10 cellular contexts compared by ENCODE assay signal in genomic region chr18:77099501-77100370, GRCh38. TPM values are rescaled to one million over a fixed set of nuclear protein-coding genes. Genes with fewer than 3 reads are reported as not detected.
DNase-seq lines count a peak whose midpoint lies in the region; ATAC-seq, FAIRE-seq and TF ChIP-seq lines count a peak whose summit lies in the region.
"Had no signal": no experiment of that assay in that cellular context is flagged by ENCODE, and none has a peak within 500 bp of the region (broad histone marks: within the 10 kb centered on the region; RNA-seq: fewer than 3 reads in every experiment).

No MANE protein-coding gene starts in this region.

- H3K18ac ChIP-seq in H1 (ENCODE audit: extremely low read depth, low read length), result peak overlapping the region; percentile 24; the same call in 1 of the 2 replicates

- H2BK12ac ChIP-seq in H1 (ENCODE audit: low read depth, low read length), result peak overlapping the region; percentile 52; the same call in 1 of the 2 replicates

- H3K4me3 ChIP-seq in H1 (ENCODE audit: extremely low read depth in 1 of 4, insufficient read depth in 2 of 4, low read depth in 3 of 4, low read length in 4 of 4) (no peak overlapping the region), vagina (no peak overlapping the region), MG63 (no peak overlapping the region)

- H2BK15ac ChIP-seq in H1 (ENCODE audit: low read length), result 0 out of 2 replicates have a peak overlapping the region, but pooled peaks have one; percentile 2

- no peak overlapping the region for H3K9ac ChIP-seq in H1 (replicated peaks in 1 of 4; ENCODE audit: extremely low read depth in 1 of 4, low read depth in 3 of 4, low read length in 3 of 4)

- H2AK5ac ChIP-seq in H1 (ENCODE audit: low read depth, low read length), result no peak overlapping the region

- TF ChIP-seq RAD21 in H1 (IDR thresholded peaks at IDR 0.05 in 1 of 2, conservative IDR thresholded peaks at IDR 0.05 in 1 of 2; ENCODE audit: low read depth in 2 of 2, low read length in 2 of 2), result no peak

- H2BK20ac ChIP-seq in H1 (ENCODE audit: low read length), result peak overlapping the region; percentile 75; the same call in 1 of the 2 replicates

- H2BK120ac ChIP-seq in H1 (replicated peaks; ENCODE audit: low read depth, low read length), result no peak overlapping the region

- FAIRE-seq in H1 (lab: Jason Lieb, UNC), result no peak

- no peak overlapping the region for H3K56ac ChIP-seq in H1 (replicated peaks; ENCODE audit: insufficient read length, low read depth, low read length)

- H4K5ac ChIP-seq in H1 (ENCODE audit: insufficient read length, low read depth, low read length), result no peak overlapping the region

- H4K20me1 ChIP-seq in H1 (replicated peaks in 1 of 2; ENCODE audit: control insufficient read depth in 1 of 2, insufficient read depth in 2 of 2, low read length in 2 of 2), result no peaks in the 10 kb centered on the region

- peak overlapping the region; percentile 100 for H3K27ac ChIP-seq in RWPE1
- no peak overlapping the region for H3K27ac ChIP-seq in H1 (ENCODE audit: low read depth, low read length)
- peak overlapping the region; percentile 98 for H3K27ac ChIP-seq in vagina

- DNase-seq in stimulated activated CD4-positive, alpha-beta T cell treated with anti-CD3 and anti-CD28 coated beads, Interleukin-4, amount 100 ng/mL, for 1 hour, result peak; percentile 38
- DNase-seq in stimulated activated CD4-positive, alpha-beta T cell treated with anti-CD3 and anti-CD28 coated beads, Interleukin-4, amount 100 ng/mL, for 24 hours, result no peak
- no peak for DNase-seq in RWPE1 (ENCODE audit: low spot score)
- DNase-seq in H1 (ENCODE audit: low read depth in 1 of 2, low spot score in 2 of 2), result no peak
- no peak for DNase-seq in vagina (ENCODE audit: extremely low spot score in 2 of 2)
- DNase-seq in MG63, result no peak
- no peak for DNase-seq in NCI-H2029 (lab: John Stamatoyannopoulos, UW)
- DNase-seq: NCI-H2227 treated with DMSO at 0.1 percent for 48 hours, substantia nigra had no signal

- H3K36me3 ChIP-seq in H1 (ENCODE audit: control insufficient read depth in 2 of 4, insufficient read depth in 4 of 4, low read length in 3 of 4) (no peaks in the 10 kb centered on the region), vagina (no peaks in the 10 kb centered on the region), MG63 (no peaks in the 10 kb centered on the region)

- H3K4ac ChIP-seq in H1 (replicated peaks; ENCODE audit: insufficient read length, low read depth, low read length), result no peak overlapping the region

- no peaks in the 10 kb centered on the region for H3K27me3 ChIP-seq in H1 (replicated peaks in 1 of 4; ENCODE audit: control insufficient read depth in 3 of 4, extremely low read depth in 1 of 4, insufficient read depth in 3 of 4, low read length in 3 of 4)
- no peaks in the 10 kb centered on the region for H3K27me3 ChIP-seq in vagina
- no peaks in the 10 kb centered on the region for H3K27me3 ChIP-seq in MG63

- H4K8ac ChIP-seq in H1 (ENCODE audit: extremely low read depth, insufficient read depth, low read length), result no peak overlapping the region

- H3K9me3 ChIP-seq in H1 (ENCODE audit: insufficient read depth in 2 of 2, low read depth in 1 of 2, low read length in 1 of 2) (no peaks in the 10 kb centered on the region), vagina (no peaks in the 10 kb centered on the region), MG63 (no peaks in the 10 kb centered on the region)

- no peaks in the 10 kb centered on the region for H3K79me1 ChIP-seq in H1 (ENCODE audit: low read depth, low read length)

- TF ChIP-seq EP300 in H1 (IDR thresholded peaks at IDR 0.05; ENCODE audit: borderline replicate concordance in 1 of 2, low read depth in 2 of 2, low read length in 2 of 2), result no peak

- no peaks in the 10 kb centered on the region for H3K79me2 ChIP-seq in H1 (ENCODE audit: control insufficient read depth in 1 of 2, insufficient read depth in 2 of 2, low read length in 2 of 2)

- CTCF ChIA-PET in RWPE1 (lab: Yijun Ruan, JAX) (no interaction called here), H1 (lab: Charles Lee; ENCODE audit: partially characterized antibody) (no interaction called here)

- peak overlapping the region; percentile 59 for H4K91ac ChIP-seq in H1 (replicated peaks; ENCODE audit: insufficient read length, low read length)

- no peak overlapping the region for H2AFZ ChIP-seq in H1 (ENCODE audit: low read length)

- 92% methylated on average over 21 of the region's 21 CpGs; no CpG with 5 or more reads in 1 of the 2 experiments for WGBS in H1 (ENCODE audit: extremely low coverage in 1 of 2, insufficient coverage in 1 of 2, insufficient read length in 1 of 2, insufficient replicate concordance in 2 of 2, low coverage in 1 of 2, low lambda C conversion rate in 2 of 2, missing lambda C conversion rate in 1 of 2), 2 experiments

- H3K4me1 ChIP-seq in H1 (replicated peaks in 1 of 4; ENCODE audit: control insufficient read depth in 3 of 4, insufficient read depth in 4 of 4, low read length in 3 of 4), result peaks cover 11 to 39% (median 20%) of the 10 kb centered on the region in 4 experiments
- H3K4me1 ChIP-seq in vagina, result peaks cover 86% of the 10 kb centered on the region

- H3K23me2 ChIP-seq in H1 (ENCODE audit: low read depth, low read length), result no peaks in the 10 kb centered on the region

- no peak overlapping the region for H3K23ac ChIP-seq in H1 (ENCODE audit: insufficient read length)

- TF ChIP-seq CTCF in RWPE1 (conservative IDR thresholded peaks at IDR 0.05; ENCODE audit: low read depth) (no peak), H1 (IDR thresholded peaks at IDR 0.05; ENCODE audit: control extremely low read depth in 1 of 3, insufficient read depth in 1 of 3, low read depth in 1 of 3, low read length in 3 of 3) (no peak), vagina (IDR thresholded peaks at IDR 0.05) (no peak)

- no peak for ATAC-seq in GM18907 (IDR thresholded peaks at IDR 0.05; ENCODE audit: unreplicated experiment)

- H3K14ac ChIP-seq in H1 (ENCODE audit: insufficient read length), result no peak overlapping the region

- no peak overlapping the region for H3K4me2 ChIP-seq in H1 (ENCODE audit: insufficient read depth in 1 of 2, low read depth in 2 of 2, low read length in 2 of 2)

- peak overlapping the region; percentile 60; the same call in 1 of the 2 replicates for H2BK5ac ChIP-seq in H1 (ENCODE audit: low read depth, low read length)

- intact Hi-C loops in vagina (cut with DNase I), result no loop called here

- POLR2A ChIA-PET in RWPE1 (lab: Yijun Ruan, JAX; ENCODE audit: low non-redundant PET) (no interaction called here), H1 (lab: Charles Lee; ENCODE audit: partially characterized antibody) (no interaction called here)

- TF ChIP-seq POLR2A in H1 (IDR thresholded peaks at IDR 0.05; ENCODE audit: control extremely low read depth in 1 of 2, low read depth in 2 of 2, low read length in 2 of 2) (no peak), vagina (IDR thresholded peaks at IDR 0.05) (no peak)

TF ChIP-seq in H1, 55 proteins besides CTCF, POLR2A, EP300 and RAD21:
- TF ChIP-seq KDM4A (IDR thresholded peaks at IDR 0.05; ENCODE audit: low read depth, low read length, severe bottlenecking) (no peak), TBP (IDR thresholded peaks at IDR 0.05; ENCODE audit: low read depth, low read length) (no peak)

RNA-seq across cellular contexts. Expression of gene MBP, which starts 32.8 kb away (rescaled TPM):
- 19.2 and 19.3 TPM in 2 replicates for total RNA-seq in H1 (2021; fragmentation: NEBNext Ultra II Directional; extraction: Animal tissue kit (Norgen Biotek cat#: 25700))
- 6.8 and 7.7 TPM in 2 replicates for polyA plus RNA-seq in H1 (2011; rRNA removed)
- 8.9 TPM for polyA plus RNA-seq in H1 (2011; cell fraction: cytosol; rRNA removed)
- polyA plus RNA-seq in H1 (2011; cell fraction: nucleus; rRNA removed), result 14.2 TPM
- polyA plus RNA-seq in H1 (2012, experiment 1 of 2), result 6.1 to 8.2 TPM (median 7.4 TPM) in 4 replicates
- 2.2 TPM for polyA plus RNA-seq in H1 (2012, experiment 2 of 2)
- polyA plus RNA-seq in H1 (2013, experiment 1 of 2), result 13.3 TPM
- 12.9 TPM for polyA plus RNA-seq in H1 (2013, experiment 2 of 2)
- polyA minus RNA-seq in H1 (2011; rRNA and poly(A)+ RNA removed), result 13.3 and 15.9 TPM in 2 replicates
- polyA minus RNA-seq in H1 (2011; cell fraction: cytosol; rRNA and poly(A)+ RNA removed), result 16.8 TPM
- polyA minus RNA-seq in H1 (2011; cell fraction: nucleus; rRNA and poly(A)+ RNA removed), result 11.4 TPM
- 33.6 TPM for total RNA-seq in vagina
- not detected in 2 replicates for total RNA-seq in MG63 (2014; rRNA removed; shearing (Covaris generic); ENCODE audit: low replicate concordance)

Comparison
In these comparisons a context has a peak if more than half of its experiments do, and no peak if none do; other contexts are left out.
1. RNA of gene MBP, which starts 32.8 kb away (total RNA-seq): 33.6 TPM in vagina (single experiment) and 19.2 to 19.3 TPM in H1; not detected in MG63; every median in the first group is over 10 times any median in the second.